ENCODE assay signal across 25 cellular contexts in the genomic region with DNA sequence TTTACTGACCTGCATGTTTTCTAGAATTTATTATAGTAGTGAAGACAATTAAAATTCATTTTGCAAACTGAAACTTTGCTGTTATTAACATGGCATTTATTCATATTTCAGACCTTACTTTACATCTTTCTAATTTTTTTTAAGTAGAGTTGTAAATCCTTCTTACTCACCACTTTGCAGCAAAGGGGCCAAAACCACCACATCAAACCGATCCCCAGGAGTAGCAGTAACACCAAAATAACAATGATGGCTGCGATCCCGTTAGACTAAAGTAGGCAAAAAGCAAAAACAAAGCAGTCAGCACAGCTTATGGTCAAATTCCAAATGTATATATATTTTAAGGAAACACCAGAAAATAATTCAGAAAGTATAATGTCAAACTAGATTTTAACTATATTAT.
DNase-seq lines count a peak whose midpoint lies in the region; ATAC-seq, FAIRE-seq and TF ChIP-seq lines count a peak whose summit lies in the region.
"Had no signal": no experiment of that assay in that cellular context is flagged by ENCODE, and none has a peak within 500 bp of the region (broad histone marks: within the 10 kb centered on the region; RNA-seq: fewer than 3 reads in every experiment).

No MANE protein-coding gene starts in this region.

- H3K4me1 ChIP-seq in CD4-positive, alpha-beta memory T cell (ENCODE audit: insufficient read depth, low read length): peaks cover 72% of the 10 kb centered on the region
- peaks cover 0 to 4% of the 10 kb centered on the region in 2 donors for H3K4me1 ChIP-seq in small intestine (ENCODE audit: control insufficient read depth in 2 of 2, insufficient read depth in 1 of 2, low read depth in 1 of 2, low read length in 1 of 2)

- DNase-seq in CD4-positive, alpha-beta memory T cell: peak in 1 of 5 donors; percentile 55
- no peak for DNase-seq in GM12892 (ENCODE audit: insufficient read length)
- DNase-seq in T-helper 2 cell treated with Interferon-gamma antibody and Interleukin-4, amounts not matched to agents 5 μg/mL and 100 μg/mL, for 36 hours (ENCODE audit: low spot score): no peak
- no peak for DNase-seq in effector memory CD8-positive, alpha-beta T cell
- DNase-seq in left cardiac atrium: no peak
- no peak for DNase-seq in cardiac septum (ENCODE audit: low spot score)
- no peak for DNase-seq in small intestine
- DNase-seq: activated CD4-positive, CD25-positive, alpha-beta regulatory T cell; activated CD8-positive, alpha-beta memory T cell treated with anti-CD3 and anti-CD28 coated beads, Interleukin-2, amount 50 U/mL, for 4 hours; COR-L47; DMS79 treated with DMSO at 0.1 percent for 48 hours; head of caudate nucleus; mesendoderm; MG63; naive thymus-derived CD4-positive, alpha-beta T cell; NCI-H1930; NCI-H226; Peyer's patch; posterior cingulate gyrus; stimulated activated CD4-positive, alpha-beta T cell treated with anti-CD3 and anti-CD28 coated beads, Interleukin-2, amount 100 ng/mL, for 24 hours; stimulated activated naive CD4-positive, alpha-beta T cell treated with Interleukin-2 at 50 U/mL for 16 hours; T1000; upper lobe of left lung had no signal

- no peaks in the 10 kb centered on the region for H3K27me3 ChIP-seq in CD4-positive, alpha-beta memory T cell (ENCODE audit: insufficient read depth, low read length)
- H3K27me3 ChIP-seq in small intestine (ENCODE audit: control insufficient read depth in 2 of 2, insufficient read depth in 2 of 2, low read length in 2 of 2): no peaks in the 10 kb centered on the region
- H3K27me3 ChIP-seq: MG63, Peyer's patch, upper lobe of left lung had no signal

- CTCF ChIA-PET in CD4-positive, alpha-beta memory T cell (lab: Charles Lee; ENCODE audit: partially characterized antibody): interaction anchor here (1.5 to 1.6 kb wide), 2 partner anchors 9 to 194 kb away, joined by 3 read pairs; no protein-coding TSS in a partner anchor

- peaks cover 46 to 82% (median 60%) of the 10 kb centered on the region in 4 donors for H3K4me1 Mint-ChIP-seq in CD4-positive, alpha-beta memory T cell
- peaks cover 62% of the 10 kb centered on the region for H3K4me1 Mint-ChIP-seq in T-helper 2 cell treated with Interferon-gamma antibody and Interleukin-4, amounts not matched to agents 5 μg/mL and 100 μg/mL, for 36 hours (ENCODE audit: low read depth)
- H3K4me1 Mint-ChIP-seq in effector memory CD8-positive, alpha-beta T cell (ENCODE audit: low read depth in 2 of 2): peaks cover 38 to 43% of the 10 kb centered on the region in 2 donors

- H3K27ac ChIP-seq in CD4-positive, alpha-beta memory T cell (ENCODE audit: low read depth, low read length): no peak overlapping the region
- no peak overlapping the region for H3K27ac ChIP-seq in small intestine (ENCODE audit: low read depth in 1 of 2, low read length in 1 of 2)

- H3K27ac Mint-ChIP-seq in CD4-positive, alpha-beta memory T cell: peak overlapping the region; percentile 82 to 92 (median 86)
- peak overlapping the region; percentile 91 for H3K27ac Mint-ChIP-seq in T-helper 2 cell treated with Interferon-gamma antibody and Interleukin-4, amounts not matched to agents 5 μg/mL and 100 μg/mL, for 36 hours
- peak overlapping the region; percentile 69 to 76 for H3K27ac Mint-ChIP-seq in effector memory CD8-positive, alpha-beta T cell

- 81 to 84% (median 83%) methylated on average over 3 of the region's 3 CpGs for WGBS in small intestine, 3 donors

- H3K36me3 Mint-ChIP-seq in CD4-positive, alpha-beta memory T cell: peaks cover 56 to 57% of the 10 kb centered on the region in 2 donors
- H3K36me3 Mint-ChIP-seq in T-helper 2 cell treated with Interferon-gamma antibody and Interleukin-4, amounts not matched to agents 5 μg/mL and 100 μg/mL, for 36 hours (ENCODE audit: low read depth): peaks cover 65% of the 10 kb centered on the region
- peaks cover 9% of the 10 kb centered on the region for H3K36me3 Mint-ChIP-seq in effector memory CD8-positive, alpha-beta T cell (ENCODE audit: insufficient read depth)

- no peak for TF ChIP-seq POLR2A in GM12892 (IDR thresholded peaks at IDR 0.05; ENCODE audit: low read depth, low read length)

- POLR2A ChIA-PET in CD4-positive, alpha-beta memory T cell (lab: Charles Lee; ENCODE audit: partially characterized antibody): interaction anchor here (0.8 to 1.6 kb wide), 4 partner anchors 9 to 65 kb away, joined by 3 to 9 read pairs (median 6); partner anchors contain the start of gene ANTXR2

- no peaks in the 10 kb centered on the region for H3K27me3 Mint-ChIP-seq in CD4-positive, alpha-beta memory T cell
- no peaks in the 10 kb centered on the region for H3K27me3 Mint-ChIP-seq in T-helper 2 cell treated with Interferon-gamma antibody and Interleukin-4, amounts not matched to agents 5 μg/mL and 100 μg/mL, for 36 hours (ENCODE audit: low read depth)
- no peaks in the 10 kb centered on the region for H3K27me3 Mint-ChIP-seq in effector memory CD8-positive, alpha-beta T cell
- H3K27me3 Mint-ChIP-seq: activated naive CD4-positive, alpha-beta T cell treated with anti-CD3 and anti-CD28 coated beads, Interleukin-2, amount 50 U/mL, for 24 hours; naive thymus-derived CD4-positive, alpha-beta T cell had no signal

- FAIRE-seq in GM12892 (lab: Jason Lieb, UNC): peak; percentile 21
- no peak for FAIRE-seq in small intestine (lab: Jason Lieb, UNC)
- FAIRE-seq: H1 had no signal

- ATAC-seq in effector memory CD8-positive, alpha-beta T cell (replicated peaks): no peak
- no peak for ATAC-seq in left cardiac atrium
- ATAC-seq: naive thymus-derived CD4-positive, alpha-beta T cell had no signal

- H3K9me3 Mint-ChIP-seq in CD4-positive, alpha-beta memory T cell: peaks cover 4 to 13% (median 8%) of the 10 kb centered on the region in 8 donors
- peaks cover 52% of the 10 kb centered on the region for H3K9me3 Mint-ChIP-seq in T-helper 2 cell treated with Interferon-gamma antibody and Interleukin-4, amounts not matched to agents 5 μg/mL and 100 μg/mL, for 36 hours
- H3K9me3 Mint-ChIP-seq in effector memory CD8-positive, alpha-beta T cell: peaks cover 2 to 8% of the 10 kb centered on the region in 2 donors
- H3K9me3 Mint-ChIP-seq: activated naive CD4-positive, alpha-beta T cell treated with anti-CD3 and anti-CD28 coated beads, Interleukin-2, amount 50 U/mL, for 24 hours had no signal

- peak overlapping the region in 7 of 8 donors; percentile 40 to 84 (median 57) for H3K4me3 Mint-ChIP-seq in CD4-positive, alpha-beta memory T cell
- H3K4me3 Mint-ChIP-seq in T-helper 2 cell treated with Interferon-gamma antibody and Interleukin-4, amounts not matched to agents 5 μg/mL and 100 μg/mL, for 36 hours: peak overlapping the region; percentile 36
- H3K4me3 Mint-ChIP-seq in effector memory CD8-positive, alpha-beta T cell: peak overlapping the region; percentile 61 to 74
- H3K4me3 Mint-ChIP-seq: activated naive CD4-positive, alpha-beta T cell treated with anti-CD3 and anti-CD28 coated beads, Interleukin-2, amount 50 U/mL, for 24 hours had no signal

- H3K9me3 ChIP-seq in CD4-positive, alpha-beta memory T cell (ENCODE audit: control insufficient read depth in 1 of 2, low read length in 2 of 2): no peaks in the 10 kb centered on the region
- H3K9me3 ChIP-seq in small intestine (ENCODE audit: control insufficient read depth, low read depth): no peaks in the 10 kb centered on the region
- H3K9me3 ChIP-seq: MG63 had no signal

- H3K4me3 ChIP-seq in CD4-positive, alpha-beta memory T cell (ENCODE audit: low read length in 2 of 2): no peak overlapping the region
- H3K4me3 ChIP-seq in small intestine (ENCODE audit: low read depth in 1 of 2, low read length in 2 of 2): no peak overlapping the region
- H3K4me3 ChIP-seq: MG63, Peyer's patch, upper lobe of left lung had no signal

- no peaks in the 10 kb centered on the region for H3K36me3 ChIP-seq in CD4-positive, alpha-beta memory T cell (ENCODE audit: insufficient read depth, low read length)
- peaks cover 2 to 5% of the 10 kb centered on the region in 2 donors for H3K36me3 ChIP-seq in small intestine (ENCODE audit: control insufficient read depth in 2 of 2, insufficient read depth in 2 of 2, low read length in 2 of 2)
- H3K36me3 ChIP-seq: MG63 had no signal

- intact Hi-C loops in CD4-positive, alpha-beta memory T cell (cut with micrococcal nuclease): loop anchor here (5.0 kb wide), 2 partner anchors 49 to 174 kb away; no protein-coding TSS in a partner anchor
- intact Hi-C loops in left cardiac atrium (cut with DNase I): no loop called here
- intact Hi-C loops in cardiac septum (cut with DNase I): no loop called here
